In genomic region chr11:35864131-35864530, GRCh38 we compare ENCODE assay signal across 3 cellular contexts.
"Had no signal": no experiment of that assay in that cellular context is flagged by ENCODE, and none has a peak within 500 bp of the region (broad histone marks: within the 10 kb centered on the region; RNA-seq: fewer than 3 reads in every experiment).

No MANE protein-coding gene starts in this region.

- H3K4me3 ChIP-seq: GM12878 had no signal

- DNase-seq: GDM1, GF-D8 had no signal
